ENCODE assay signal across 18 cellular contexts in the genomic region with DNA sequence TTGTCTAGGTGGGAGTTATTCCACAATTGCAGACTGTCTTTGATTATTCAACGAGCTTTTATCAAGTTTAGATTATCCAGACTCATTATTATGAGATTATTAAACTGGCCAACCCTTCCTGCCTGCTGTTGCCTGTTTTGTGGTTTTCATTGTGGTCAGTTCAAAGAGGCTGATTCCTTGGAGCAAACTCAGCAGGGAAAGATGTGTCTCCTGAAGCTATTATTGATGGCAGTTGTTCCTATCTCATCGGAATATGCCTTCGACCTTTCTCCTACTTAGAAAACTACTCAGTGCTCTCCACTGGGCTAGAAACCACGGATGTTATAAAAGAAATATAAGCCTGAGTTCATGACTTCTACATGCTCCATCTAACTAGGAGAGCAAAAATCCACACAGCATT.
DNase-seq lines count a peak whose midpoint lies in the region; ATAC-seq, FAIRE-seq and TF ChIP-seq lines count a peak whose summit lies in the region.
"Had no signal": no experiment of that assay in that cellular context is flagged by ENCODE, and none has a peak within 500 bp of the region (broad histone marks: within the 10 kb centered on the region; RNA-seq: fewer than 3 reads in every experiment).

No MANE protein-coding gene starts in this region.

- TF ChIP-seq RAD21 in HCT116 (IDR thresholded peaks at IDR 0.05; ENCODE audit: low read depth): no peak

- H3K4me2 ChIP-seq in HCT116 (ENCODE audit: low read length) (no peak overlapping the region), astrocyte (ENCODE audit: low read length) (peak overlapping the region; percentile 52)

- H3K4me1 Mint-ChIP-seq in astrocyte (ENCODE audit: low read depth, unreplicated experiment): peaks cover 9% of the 10 kb centered on the region

- POLR2A ChIA-PET in HCT116 (lab: Charles Lee): no interaction called here

- no peak overlapping the region for H3K27ac Mint-ChIP-seq in astrocyte (ENCODE audit: unreplicated experiment)
- H3K27ac Mint-ChIP-seq: activated T-cell treated with anti-CD3 and anti-CD28 coated beads, Interleukin-2, amount 50 U/mL, for 72 hours had no signal

- BruUV-seq in HCT116 (replicated peaks; lab: Mats Ljungman, UMichigan): no TSS peak

- H3K4me3 ChIP-seq in HCT116 (replicated peaks in 1 of 2; ENCODE audit: low read depth in 1 of 2, low read length in 2 of 2): no peak overlapping the region
- H3K4me3 ChIP-seq in astrocyte (ENCODE audit: insufficient read depth, low read depth, low read length): no peak overlapping the region
- no peak overlapping the region for H3K4me3 ChIP-seq in foreskin fibroblast (ENCODE audit: low read depth in 1 of 2, low read length in 2 of 2)
- H3K4me3 ChIP-seq in thoracic aorta: no peak overlapping the region
- H3K4me3 ChIP-seq in coronary artery: no peak overlapping the region
- H3K4me3 ChIP-seq: transverse colon had no signal

- H4K20me1 ChIP-seq in HCT116 (ENCODE audit: insufficient read depth) (no peaks in the 10 kb centered on the region), astrocyte (ENCODE audit: insufficient read depth, low read length) (peaks cover 4% of the 10 kb centered on the region)

- RAD21 ChIA-PET in HCT116 (lab: Charles Lee; ENCODE audit: low non-redundant PET in 1 of 2, low total read pairs in 2 of 2, uncharacterized antibody in 2 of 2, unreplicated experiment in 2 of 2): no interaction called here

- H3K79me2 ChIP-seq in HCT116 (ENCODE audit: insufficient read depth, low read length) (no peaks in the 10 kb centered on the region), astrocyte (ENCODE audit: insufficient read depth, low read length) (no peaks in the 10 kb centered on the region)

- peaks cover 19% of the 10 kb centered on the region for H3K27me3 Mint-ChIP-seq in astrocyte (ENCODE audit: low read depth, unreplicated experiment)

- H3K9me3 Mint-ChIP-seq in astrocyte (ENCODE audit: unreplicated experiment): peaks cover 6% of the 10 kb centered on the region

- intact Hi-C loops in HCT116 (cut with micrococcal nuclease): no loop called here

- FAIRE-seq in astrocyte (lab: Jason Lieb, UNC): peak; percentile 76
- FAIRE-seq: GM12892, kidney had no signal

- TF ChIP-seq CTCF in HCT116 (IDR thresholded peaks at IDR 0.05 in 2 of 3, conservative IDR thresholded peaks at IDR 0.05 in 1 of 3; ENCODE audit: borderline replicate concordance in 1 of 3, insufficient read depth in 1 of 3, low read depth in 2 of 3, low read length in 2 of 3) (no peak), astrocyte (IDR thresholded peaks at IDR 0.05; ENCODE audit: insufficient read depth, low read depth, low read length) (no peak), foreskin fibroblast (IDR thresholded peaks at IDR 0.05; ENCODE audit: low read depth, low read length) (no peak), thoracic aorta (IDR thresholded peaks at IDR 0.05) (no peak), coronary artery (IDR thresholded peaks at IDR 0.05) (no peak)

- peaks cover 0 to 5% of the 10 kb centered on the region in 2 experiments; a peak in 1 of 4 replicates for H3K4me1 ChIP-seq in HCT116 (ENCODE audit: control insufficient read depth in 1 of 2, insufficient read depth in 2 of 2, low read length in 2 of 2)
- peaks cover 17% of the 10 kb centered on the region for H3K4me1 ChIP-seq in astrocyte (ENCODE audit: insufficient read depth, low read length)
- H3K4me1 ChIP-seq in thoracic aorta (ENCODE audit: control insufficient read depth in 1 of 2, low read depth in 2 of 2): peaks cover 31 to 70% of the 10 kb centered on the region in 2 donors

- no peak for DNase-seq in HCT116 (ENCODE audit: low read depth, low spot score)
- peak; percentile 78 for DNase-seq in astrocyte (ENCODE audit: low read depth)
- DNase-seq in foreskin fibroblast: peak; percentile 77 to 89
- DNase-seq in thoracic aorta (ENCODE audit: low spot score): no peak
- no peak for DNase-seq in coronary artery (ENCODE audit: low spot score)
- no peak for DNase-seq in medulla oblongata (ENCODE audit: extremely low spot score)
- DNase-seq: activated CD4-positive, alpha-beta T cell treated with anti-CD3 and anti-CD28 coated beads for 4 hours; activated T-cell treated with anti-CD3 and anti-CD28 coated beads, Interleukin-2, amount 50 U/mL, for 72 hours; effector CD8-positive, alpha-beta T cell; Kasumi-1; kidney; NCI-H2029 treated with DMSO at 0.1 percent for 48 hours; NCI-H774; transverse colon had no signal

- TF ChIP-seq POLR2A in HCT116 (IDR thresholded peaks at IDR 0.05; ENCODE audit: borderline replicate concordance, extremely low read depth, insufficient read depth, insufficient read length): no peak

- CTCF ChIA-PET in HCT116 (lab: Charles Lee): no interaction called here

- H3K4me3 Mint-ChIP-seq in astrocyte (ENCODE audit: unreplicated experiment): no peak overlapping the region
- H3K4me3 Mint-ChIP-seq: activated T-cell treated with anti-CD3 and anti-CD28 coated beads, Interleukin-2, amount 50 U/mL, for 72 hours; CD14-positive monocyte had no signal

- H3K9me3 ChIP-seq in HCT116 (ENCODE audit: control insufficient read depth in 1 of 2, insufficient read depth in 1 of 2, low read depth in 1 of 2, low read length in 2 of 2) (no peaks in the 10 kb centered on the region), astrocyte (ENCODE audit: insufficient read depth, low read depth, low read length) (no peaks in the 10 kb centered on the region), thoracic aorta (no peaks in the 10 kb centered on the region)
- H3K9me3 ChIP-seq: transverse colon had no signal

- H2AFZ ChIP-seq in HCT116 (ENCODE audit: low read depth, low read length, poor library complexity, severe bottlenecking) (no peak overlapping the region), astrocyte (ENCODE audit: low read depth, low read length) (no peak overlapping the region)

- ATAC-seq in HCT116: 0 out of 2 replicates have a peak, but pooled peaks have one; percentile 14
- no peak for ATAC-seq in thoracic aorta (ENCODE audit: insufficient number of reproducible peaks, low FRiP score, low read depth)
- ATAC-seq in HG03175 (IDR thresholded peaks at IDR 0.05; ENCODE audit: unreplicated experiment): no peak
- no peak for ATAC-seq in GM21723 (IDR thresholded peaks at IDR 0.05; ENCODE audit: unreplicated experiment)
- ATAC-seq: activated T-cell treated with anti-CD3 and anti-CD28 coated beads, Interleukin-2, amount 50 U/mL, for 72 hours had no signal

- H3K9me2 ChIP-seq in HCT116 (ENCODE audit: insufficient read depth): no peaks in the 10 kb centered on the region

- H3K36me3 Mint-ChIP-seq in astrocyte (ENCODE audit: low read depth, unreplicated experiment): peaks cover 2% of the 10 kb centered on the region
- H3K36me3 Mint-ChIP-seq: CD14-positive monocyte had no signal

- no peaks in the 10 kb centered on the region for H3K36me3 ChIP-seq in HCT116 (ENCODE audit: control insufficient read depth in 1 of 2, insufficient read depth in 2 of 2, low read length in 2 of 2)
- no peaks in the 10 kb centered on the region for H3K36me3 ChIP-seq in astrocyte (ENCODE audit: insufficient read depth, low read length)
- no peaks in the 10 kb centered on the region for H3K36me3 ChIP-seq in thoracic aorta
- H3K36me3 ChIP-seq: transverse colon had no signal

- H3K27me3 ChIP-seq in HCT116 (ENCODE audit: insufficient read depth, low read length): no peaks in the 10 kb centered on the region
- peaks cover 6% of the 10 kb centered on the region for H3K27me3 ChIP-seq in astrocyte (ENCODE audit: insufficient read depth, low read length)
- no peaks in the 10 kb centered on the region for H3K27me3 ChIP-seq in thoracic aorta (replicated peaks; ENCODE audit: insufficient read depth)
- H3K27me3 ChIP-seq: transverse colon had no signal

- H3K27ac ChIP-seq in HCT116 (ENCODE audit: low read depth, low read length) (no peak overlapping the region), astrocyte (ENCODE audit: low read depth, low read length) (no peak overlapping the region), thoracic aorta (peak overlapping the region; percentile 84 to 90), coronary artery (peak overlapping the region in 1 of 2 donors; percentile 71)

- no peak overlapping the region for H3K9ac ChIP-seq in HCT116 (ENCODE audit: low read length)
- H3K9ac ChIP-seq in astrocyte (ENCODE audit: low read length): no peak overlapping the region

TF ChIP-seq in HCT116, 20 proteins besides CTCF, POLR2A, EP300 and RAD21 (continues in another document):
- TF ChIP-seq CBX3 (IDR thresholded peaks at IDR 0.05; ENCODE audit: low read depth): no peak
- no peak for TF ChIP-seq EZH2 (IDR thresholded peaks at IDR 0.05)
- TF ChIP-seq JUND (IDR thresholded peaks at IDR 0.05): no peak
- no peak for TF ChIP-seq ZNF274 (IDR thresholded peaks at IDR 0.05; ENCODE audit: low read depth, low read length)
- TF ChIP-seq, protein P1, sequence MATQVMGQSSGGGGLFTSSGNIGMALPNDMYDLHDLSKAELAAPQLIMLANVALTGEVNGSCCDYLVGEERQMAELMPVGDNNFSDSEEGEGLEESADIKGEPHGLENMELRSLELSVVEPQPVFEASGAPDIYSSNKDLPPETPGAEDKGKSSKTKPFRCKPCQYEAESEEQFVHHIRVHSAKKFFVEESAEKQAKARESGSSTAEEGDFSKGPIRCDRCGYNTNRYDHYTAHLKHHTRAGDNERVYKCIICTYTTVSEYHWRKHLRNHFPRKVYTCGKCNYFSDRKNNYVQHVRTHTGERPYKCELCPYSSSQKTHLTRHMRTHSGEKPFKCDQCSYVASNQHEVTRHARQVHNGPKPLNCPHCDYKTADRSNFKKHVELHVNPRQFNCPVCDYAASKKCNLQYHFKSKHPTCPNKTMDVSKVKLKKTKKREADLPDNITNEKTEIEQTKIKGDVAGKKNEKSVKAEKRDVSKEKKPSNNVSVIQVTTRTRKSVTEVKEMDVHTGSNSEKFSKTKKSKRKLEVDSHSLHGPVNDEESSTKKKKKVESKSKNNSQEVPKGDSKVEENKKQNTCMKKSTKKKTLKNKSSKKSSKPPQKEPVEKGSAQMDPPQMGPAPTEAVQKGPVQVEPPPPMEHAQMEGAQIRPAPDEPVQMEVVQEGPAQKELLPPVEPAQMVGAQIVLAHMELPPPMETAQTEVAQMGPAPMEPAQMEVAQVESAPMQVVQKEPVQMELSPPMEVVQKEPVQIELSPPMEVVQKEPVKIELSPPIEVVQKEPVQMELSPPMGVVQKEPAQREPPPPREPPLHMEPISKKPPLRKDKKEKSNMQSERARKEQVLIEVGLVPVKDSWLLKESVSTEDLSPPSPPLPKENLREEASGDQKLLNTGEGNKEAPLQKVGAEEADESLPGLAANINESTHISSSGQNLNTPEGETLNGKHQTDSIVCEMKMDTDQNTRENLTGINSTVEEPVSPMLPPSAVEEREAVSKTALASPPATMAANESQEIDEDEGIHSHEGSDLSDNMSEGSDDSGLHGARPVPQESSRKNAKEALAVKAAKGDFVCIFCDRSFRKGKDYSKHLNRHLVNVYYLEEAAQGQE (IDR thresholded peaks at IDR 0.05; ENCODE audit: low read depth): no peak
- no peak for TF ChIP-seq EGR1 (IDR thresholded peaks at IDR 0.05; ENCODE audit: low read depth)
- TF ChIP-seq FOSL1 (IDR thresholded peaks at IDR 0.05; ENCODE audit: low read depth): no peak
- no peak for TF ChIP-seq SP1 (IDR thresholded peaks at IDR 0.05; ENCODE audit: low read depth)
- no peak for TF ChIP-seq POLR2AphosphoS5 (IDR thresholded peaks at IDR 0.05; ENCODE audit: low read depth, low read length)
- no peak for TF ChIP-seq CEBPB (IDR thresholded peaks at IDR 0.05; ENCODE audit: low read depth)

Comparison
In these comparisons a context has a peak if more than half of its experiments do, and no peak if none do; other contexts are left out.
1. DNase-seq: peak in astrocyte (single experiment) and foreskin fibroblast (2 of 2); none in HCT116 (single experiment), thoracic aorta (single experiment), coronary artery (single experiment) and medulla oblongata (single experiment).
2. H3K27ac ChIP-seq: peak in thoracic aorta (2 of 2); none in HCT116 (single experiment) and astrocyte (single experiment).